ENCODE assay signal across 2 cellular contexts in the genomic region with DNA sequence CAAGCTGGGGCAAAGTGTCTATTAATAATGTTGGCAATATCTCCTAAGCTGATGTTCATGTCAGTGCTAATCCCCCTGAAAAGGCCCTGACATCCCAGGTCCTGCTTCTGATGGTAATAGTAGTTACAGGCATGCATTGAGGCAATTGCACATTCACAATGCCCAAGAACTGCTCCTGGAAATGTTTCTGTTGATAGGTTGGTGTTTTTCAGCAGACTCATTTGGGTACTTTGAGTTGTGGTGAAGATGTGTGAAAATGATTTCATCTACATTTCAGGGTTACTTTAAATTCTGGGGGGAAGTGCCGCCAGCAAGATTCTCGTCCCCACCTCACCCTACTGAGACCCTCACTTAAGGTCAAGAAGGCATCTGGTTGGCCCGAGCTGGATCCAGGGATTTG.
TF ChIP-seq lines count a peak whose summit lies in the region.

No MANE protein-coding gene starts in this region.

TF ChIP-seq in GM12891, 5 proteins besides CTCF, POLR2A, EP300 and RAD21 (continued from another document):
- TF ChIP-seq SPI1 (IDR thresholded peaks at IDR 0.05; ENCODE audit: low read depth, low read length): peak; percentile 31; the same call in 1 of the 2 replicates
- no peak for TF ChIP-seq POLR2AphosphoS5 (IDR thresholded peaks at IDR 0.05; ENCODE audit: low read depth, low read length)
- TF ChIP-seq POU2F2 (IDR thresholded peaks at IDR 0.05; ENCODE audit: low read depth, low read length): no peak
- no peak for TF ChIP-seq TAF1 (IDR thresholded peaks at IDR 0.05; ENCODE audit: low read depth, low read length)

TF ChIP-seq in IMR-90, 13 proteins besides CTCF, POLR2A, EP300 and RAD21 (continued from another document):
- TF ChIP-seq FOS (IDR thresholded peaks at IDR 0.05; ENCODE audit: low read depth, low read length) (no peak), BHLHE40 (IDR thresholded peaks at IDR 0.05; ENCODE audit: low read depth, low read length) (no peak), USF2 (IDR thresholded peaks at IDR 0.05; ENCODE audit: low read depth, low read length) (no peak), SMC3 (IDR thresholded peaks at IDR 0.05; ENCODE audit: low read depth, low read length) (no peak), MAZ (IDR thresholded peaks at IDR 0.05; ENCODE audit: borderline replicate concordance, low read depth, low read length) (no peak), RFX5 (IDR thresholded peaks at IDR 0.05; ENCODE audit: low read depth, low read length) (no peak), CHD1 (IDR thresholded peaks at IDR 0.05; ENCODE audit: low read depth, low read length) (no peak), MAFK (IDR thresholded peaks at IDR 0.05; ENCODE audit: low read depth, low read length) (no peak), CEBPB (IDR thresholded peaks at IDR 0.05; ENCODE audit: low read depth, low read length) (no peak), MXI1 (IDR thresholded peaks at IDR 0.05; ENCODE audit: borderline replicate concordance, low read depth, low read length) (no peak)
- TF ChIP-seq, protein P1, sequence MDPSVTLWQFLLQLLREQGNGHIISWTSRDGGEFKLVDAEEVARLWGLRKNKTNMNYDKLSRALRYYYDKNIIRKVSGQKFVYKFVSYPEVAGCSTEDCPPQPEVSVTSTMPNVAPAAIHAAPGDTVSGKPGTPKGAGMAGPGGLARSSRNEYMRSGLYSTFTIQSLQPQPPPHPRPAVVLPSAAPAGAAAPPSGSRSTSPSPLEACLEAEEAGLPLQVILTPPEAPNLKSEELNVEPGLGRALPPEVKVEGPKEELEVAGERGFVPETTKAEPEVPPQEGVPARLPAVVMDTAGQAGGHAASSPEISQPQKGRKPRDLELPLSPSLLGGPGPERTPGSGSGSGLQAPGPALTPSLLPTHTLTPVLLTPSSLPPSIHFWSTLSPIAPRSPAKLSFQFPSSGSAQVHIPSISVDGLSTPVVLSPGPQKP (IDR thresholded peaks at IDR 0.05; ENCODE audit: borderline replicate concordance, low read depth, low read length): no peak
